1 cellular context compared by ENCODE assay signal in genomic region chr14:90568405-90568804, GRCh38.
TF ChIP-seq lines count a peak whose summit lies in the region.

No MANE protein-coding gene starts in this region.

TF ChIP-seq in H1, 55 proteins besides CTCF, POLR2A, EP300 and RAD21 (continued from another document):
- no peak for TF ChIP-seq SIN3A (conservative IDR thresholded peaks at IDR 0.05 in 1 of 2, IDR thresholded peaks at IDR 0.05 in 1 of 2; ENCODE audit: low read depth in 1 of 2, low read length in 2 of 2)
- TF ChIP-seq CBX8 (IDR thresholded peaks at IDR 0.05; ENCODE audit: borderline replicate concordance, low read depth, low read length), result no peak
- no peak for TF ChIP-seq TEAD4 (IDR thresholded peaks at IDR 0.05; ENCODE audit: low read depth, low read length)
- TF ChIP-seq KDM1A (IDR thresholded peaks at IDR 0.05; ENCODE audit: borderline replicate concordance, low read length), result no peak
- no peak for TF ChIP-seq TCF12 (IDR thresholded peaks at IDR 0.05; ENCODE audit: low read depth, low read length)
- TF ChIP-seq BRCA1 (IDR thresholded peaks at IDR 0.05; ENCODE audit: low read depth, low read length), result no peak
- TF ChIP-seq ATF2 (IDR thresholded peaks at IDR 0.05; ENCODE audit: low read length), result no peak
- no peak for TF ChIP-seq CREB1 (IDR thresholded peaks at IDR 0.05)
